ENCODE assay signal across 27 cellular contexts in the genomic region with DNA sequence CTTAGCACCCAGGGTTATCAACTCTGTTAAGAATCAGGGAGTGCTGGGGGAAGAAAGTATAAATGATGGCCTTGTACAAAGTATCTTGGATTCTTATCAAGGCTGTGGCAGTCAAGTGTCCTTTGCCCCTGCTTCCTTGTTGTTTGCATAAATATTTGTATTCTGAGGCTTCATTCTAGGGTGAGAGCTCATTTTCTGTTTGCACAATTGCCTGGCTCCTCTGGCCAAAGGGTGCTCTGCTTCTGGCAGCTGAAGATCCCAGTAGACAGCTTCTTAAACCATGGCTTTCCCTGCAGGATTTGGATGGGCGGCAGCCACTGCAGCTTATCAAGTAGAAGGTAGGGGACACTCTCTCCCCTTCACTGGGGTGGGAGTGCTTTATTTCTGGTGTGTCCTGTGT. TPM values are rescaled to one million over a fixed set of nuclear protein-coding genes. Genes with fewer than 3 reads are reported as not detected.
DNase-seq lines count a peak whose midpoint lies in the region; ATAC-seq, FAIRE-seq and TF ChIP-seq lines count a peak whose summit lies in the region.
"Had no signal": no experiment of that assay in that cellular context is flagged by ENCODE, and none has a peak within 500 bp of the region (broad histone marks: within the 10 kb centered on the region; RNA-seq: fewer than 3 reads in every experiment).

Gene GBA3, plus strand, starts transcription at position 202 of the 400 bp plus-strand sequence.

- no peaks in the 10 kb centered on the region for H3K79me1 ChIP-seq in neuronal stem cell (ENCODE audit: low read depth, low read length)

- peak; percentile 65 to 80 (median 75) for ATAC-seq in right lobe of liver
- ATAC-seq: activated naive CD8-positive, alpha-beta T cell treated with anti-CD3 and anti-CD28 coated beads, Interleukin-2, amount 50 U/mL, for 24 hours; left lung; natural killer cell had no signal

- H3K27me3 ChIP-seq in duodenal mucosa (ENCODE audit: control insufficient read depth in 1 of 2, insufficient read depth in 2 of 2, low read length in 2 of 2): no peaks in the 10 kb centered on the region
- no peaks in the 10 kb centered on the region for H3K27me3 ChIP-seq in right lobe of liver
- no peaks in the 10 kb centered on the region for H3K27me3 ChIP-seq in neuronal stem cell (ENCODE audit: control insufficient read depth in 3 of 3, insufficient read depth in 3 of 3, low read depth in 1 of 3, low read length in 3 of 3)
- H3K27me3 ChIP-seq: left lung, spleen had no signal

- no peak within 1 kb of the TSS for H3K18ac ChIP-seq in neuronal stem cell (ENCODE audit: low read length)

- no peak for TF ChIP-seq POLR2A in right lobe of liver (IDR thresholded peaks at IDR 0.05)

- no peak within 1 kb of the TSS for H2BK5ac ChIP-seq in neuronal stem cell (ENCODE audit: low read length)

- H2BK15ac ChIP-seq in neuronal stem cell (ENCODE audit: low read length): no peak within 1 kb of the TSS

- H3K23ac ChIP-seq in neuronal stem cell (ENCODE audit: low read depth, low read length, poor library complexity): no peak within 1 kb of the TSS

- H3K4me1 ChIP-seq in duodenal mucosa (ENCODE audit: control insufficient read depth in 1 of 2, insufficient read depth in 2 of 2, low read length in 2 of 2) (peaks cover 6 to 16% of the 10 kb centered on the region in 2 donors), right lobe of liver (peaks cover 0 to 46% (median 5%) of the 10 kb centered on the region in 4 donors), neuronal stem cell (ENCODE audit: control insufficient read depth in 2 of 2, insufficient read depth in 1 of 2, low read depth in 1 of 2, low read length in 2 of 2) (no peaks in the 10 kb centered on the region)
- H3K4me1 ChIP-seq: BE2C, esophagus squamous epithelium, left lung had no signal

- FAIRE-seq in D721Med (lab: Jason Lieb, UNC): no peak

- H2BK120ac ChIP-seq in neuronal stem cell (ENCODE audit: low read depth, low read length): no peak within 1 kb of the TSS

- H3K27ac ChIP-seq in duodenal mucosa (ENCODE audit: low read depth, low read length) (no peak within 1 kb of the TSS), right lobe of liver (peak within 1 kb of the TSS; percentile 24 to 68 (median 64)), neuronal stem cell (replicated peaks; ENCODE audit: low read length) (no peak within 1 kb of the TSS)
- H3K27ac ChIP-seq: esophagus squamous epithelium, left lung, VCaP had no signal

- 27% methylated on average over 1 of the region's 1 CpG for WGBS in right lobe of liver (ENCODE audit: insufficient coverage, low coverage, low lambda C conversion rate, missing lambda C conversion rate)
- no CpG with 5 or more reads among the region's 1 CpG for WGBS in neuronal stem cell (ENCODE audit: extremely low coverage in 2 of 2, insufficient read length in 2 of 2, insufficient replicate concordance in 1 of 2), 2 donors

- no peak within 1 kb of the TSS for H2AK5ac ChIP-seq in neuronal stem cell (ENCODE audit: low read depth, low read length)

- DNase-seq in DMS53 treated with DMSO at 0.1 percent for 48 hours (lab: John Stamatoyannopoulos, UW; ENCODE audit: unreplicated experiment): peak; percentile 39
- peak; percentile 39 for DNase-seq in NCI-H1092 treated with DMSO at 0.1 percent for 48 hours (lab: John Stamatoyannopoulos, UW)
- DNase-seq in right lobe of liver: peak; percentile 38 to 78 (median 72)
- no peak for DNase-seq in activated CD8-positive, alpha-beta memory T cell treated with anti-CD3 and anti-CD28 coated beads for 24 hours
- no peak for DNase-seq in SW480 (ENCODE audit: low spot score)
- DNase-seq in neuronal stem cell (ENCODE audit: low spot score): no peak
- DNase-seq in D721Med (ENCODE audit: insufficient read length, low spot score): no peak
- DNase-seq: ACHN; activated CD4-positive, alpha-beta T cell treated with anti-CD3 and anti-CD28 coated beads, Interleukin-2, amount 10 ng/mL, durations not matched to agents 24 days and 14 days; activated naive CD8-positive, alpha-beta T cell treated with anti-CD3 and anti-CD28 coated beads, Interleukin-2, amount 50 U/mL, for 24 hours; activated T-cell treated with anti-CD3 and anti-CD28 coated beads, Interleukin-2, amount 50 U/mL, for 48 hours; BE2C; caudate nucleus; CD8-positive, alpha-beta memory T cell; esophagus squamous epithelium; foreskin melanocyte; immature natural killer cell; left lung; midbrain; natural killer cell; NCI-H1417 treated with DMSO at 0.1 percent for 48 hours; NCI-H2171; NCI-H510A treated with DMSO at 0.1 percent for 48 hours; spleen had no signal

- no peak for TF ChIP-seq CTCF in right lobe of liver (IDR thresholded peaks at IDR 0.05)
- no peak for TF ChIP-seq CTCF in D721Med (IDR thresholded peaks at IDR 0.05; ENCODE audit: insufficient read depth, missing control alignments)

- no peak within 1 kb of the TSS for H2BK12ac ChIP-seq in neuronal stem cell (ENCODE audit: low read length)

- H3K4me2 ChIP-seq in neuronal stem cell (ENCODE audit: insufficient read depth, low read length, poor library complexity, severe bottlenecking): no peak within 1 kb of the TSS

- no peak within 1 kb of the TSS for H4K8ac ChIP-seq in neuronal stem cell (ENCODE audit: low read depth, low read length)

- no peak within 1 kb of the TSS for H2AFZ ChIP-seq in neuronal stem cell (ENCODE audit: low read length)

- no peak within 1 kb of the TSS for H3K4ac ChIP-seq in neuronal stem cell (ENCODE audit: low read length)

- H3K9me3 ChIP-seq in duodenal mucosa (ENCODE audit: control insufficient read depth in 1 of 2, low read length in 2 of 2) (no peaks in the 10 kb centered on the region), right lobe of liver (no peaks in the 10 kb centered on the region), neuronal stem cell (replicated peaks in 1 of 2; ENCODE audit: control insufficient read depth in 2 of 2, insufficient read depth in 1 of 2, low read depth in 1 of 2, low read length in 2 of 2) (no peaks in the 10 kb centered on the region)
- H3K9me3 ChIP-seq: BE2C, esophagus squamous epithelium, left lung, spleen had no signal

- H3K36me3 ChIP-seq in duodenal mucosa (ENCODE audit: control insufficient read depth in 1 of 2, insufficient read depth in 2 of 2, low read length in 2 of 2) (no peaks in the 10 kb centered on the region), right lobe of liver (no peaks in the 10 kb centered on the region), neuronal stem cell (replicated peaks in 1 of 2; ENCODE audit: control insufficient read depth in 2 of 2, insufficient read depth in 2 of 2, low read length in 2 of 2) (no peaks in the 10 kb centered on the region)
- H3K36me3 ChIP-seq: BE2C, esophagus squamous epithelium, left lung, spleen had no signal

- no peak within 1 kb of the TSS for H3K14ac ChIP-seq in neuronal stem cell (ENCODE audit: low read length)

- no peak within 1 kb of the TSS for H4K91ac ChIP-seq in neuronal stem cell (ENCODE audit: low read depth, low read length, poor library complexity)

- intact Hi-C loops in right lobe of liver (cut with DNase I): no loop called here

- H3K9ac ChIP-seq in duodenal mucosa (ENCODE audit: low read depth in 1 of 2, low read length in 2 of 2) (peak within 1 kb of the TSS; percentile 44), neuronal stem cell (ENCODE audit: low read depth, low read length, poor library complexity) (no peak within 1 kb of the TSS)

- H3K4me3 ChIP-seq in duodenal mucosa (ENCODE audit: low read depth in 1 of 2, low read length in 2 of 2) (peak within 1 kb of the TSS; percentile 76 to 80), right lobe of liver (peak within 1 kb of the TSS; percentile 10 to 57 (median 54)), neuronal stem cell (ENCODE audit: low read length in 2 of 2) (no peak within 1 kb of the TSS)
- H3K4me3 ChIP-seq: esophagus squamous epithelium, left lung had no signal

RNA-seq across cellular contexts. Expression of gene GBA3, which starts in this region (rescaled TPM):
- total RNA-seq in right lobe of liver: 100 to 1,000 TPM in 1 of 6 experiments, 10 to 100 TPM in 5; 15.4 to 115 (median 60.7) TPM
- not detected for polyA plus RNA-seq in neuronal stem cell (2013, experiment 1 of 2)
- not detected for polyA plus RNA-seq in neuronal stem cell (2013, experiment 2 of 2)
- total RNA-seq: activated CD4-positive, alpha-beta T cell treated with anti-CD3 and anti-CD28 coated beads, Interleukin-2, amount 10 ng/mL, durations not matched to agents 24 days and 14 days; CD8-positive, alpha-beta memory T cell; esophagus squamous epithelium; left lung; natural killer cell; urinary bladder had no signal
- polyA plus RNA-seq: CD8-positive, alpha-beta memory T cell; immature natural killer cell had no signal

Comparison
In these comparisons a context has a peak if more than half of its experiments do, and no peak if none do; other contexts are left out.
1. DNase-seq: peak in DMS53 treated with DMSO at 0.1 percent for 48 hours (single experiment), NCI-H1092 treated with DMSO at 0.1 percent for 48 hours (single experiment) and right lobe of liver (3 of 3); none in activated CD8-positive, alpha-beta memory T cell treated with anti-CD3 and anti-CD28 coated beads for 24 hours (single experiment), SW480 (single experiment), neuronal stem cell (single experiment) and D721Med (single experiment).
2. H3K27ac ChIP-seq: peak in right lobe of liver (3 of 3); none in duodenal mucosa (single experiment) and neuronal stem cell (single experiment).
3. H3K4me3 ChIP-seq: peak in duodenal mucosa (2 of 2) and right lobe of liver (3 of 3); none in neuronal stem cell (0 of 2).